In the genomic region with DNA sequence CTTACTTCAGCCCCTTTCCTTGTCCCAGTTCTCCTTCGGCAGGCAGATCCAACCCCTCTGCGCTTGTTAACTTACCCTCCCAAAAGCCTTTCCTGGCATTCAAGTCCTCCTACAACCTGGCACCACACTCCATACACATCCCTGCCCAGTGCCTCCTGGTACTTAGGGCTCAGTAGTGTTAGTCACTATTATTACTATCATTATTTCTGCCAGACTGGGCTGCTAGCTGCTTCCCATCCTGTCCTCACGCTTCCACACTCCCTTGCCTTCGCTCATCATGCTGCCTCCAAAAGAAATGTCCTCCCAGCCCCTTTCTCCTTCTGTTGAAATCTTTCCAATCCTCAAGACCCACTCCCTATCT, we compare ENCODE assay signal across 9 cellular contexts. TPM values are rescaled to one million over a fixed set of nuclear protein-coding genes. Genes with fewer than 3 reads are reported as not detected.
DNase-seq lines count a peak whose midpoint lies in the region; ATAC-seq, FAIRE-seq and TF ChIP-seq lines count a peak whose summit lies in the region.
"Had no signal": no experiment of that assay in that cellular context is flagged by ENCODE, and none has a peak within 500 bp of the region (broad histone marks: within the 10 kb centered on the region; RNA-seq: fewer than 3 reads in every experiment).

No MANE protein-coding gene starts in this region.

- H3K18ac ChIP-seq in mesendoderm (ENCODE audit: low read length) = peak overlapping the region; percentile 90

- H3K4me3 Mint-ChIP-seq in activated CD8-positive, alpha-beta memory T cell treated with anti-CD3 and anti-CD28 coated beads, Interleukin-2, amount 10 ng/mL, durations not matched to agents 7 days and 5 days = peak overlapping the region; percentile 14
- H3K4me3 Mint-ChIP-seq in brain (peak overlapping the region; percentile 92 to 99 (median 96)), type B pancreatic cell (peak overlapping the region; percentile 98)

- H3K4me3 ChIP-seq in mesendoderm (ENCODE audit: low read length) = no peak overlapping the region

- no peaks in the 10 kb centered on the region for H3K36me3 ChIP-seq in mesendoderm (ENCODE audit: control insufficient read depth, insufficient read depth, low read length)

- H2BK5ac ChIP-seq in mesendoderm (ENCODE audit: low read length) = peak overlapping the region; percentile 91

- H2BK120ac ChIP-seq in mesendoderm (ENCODE audit: low read depth, low read length) = peak overlapping the region; percentile 28

- no peak for ATAC-seq in activated CD8-positive, alpha-beta memory T cell treated with anti-CD3 and anti-CD28 coated beads, Interleukin-2, amount 10 ng/mL, durations not matched to agents 7 days and 5 days

- TF ChIP-seq POLR2A in GM12892 (IDR thresholded peaks at IDR 0.05; ENCODE audit: low read depth, low read length) = no peak

- no peak overlapping the region for H4K8ac ChIP-seq in mesendoderm (ENCODE audit: low read depth, low read length)

- no peaks in the 10 kb centered on the region for H3K9me3 Mint-ChIP-seq in activated CD8-positive, alpha-beta memory T cell treated with anti-CD3 and anti-CD28 coated beads, Interleukin-2, amount 10 ng/mL, durations not matched to agents 7 days and 5 days (ENCODE audit: low read depth)
- H3K9me3 Mint-ChIP-seq in brain (no peaks in the 10 kb centered on the region), type B pancreatic cell (no peaks in the 10 kb centered on the region)

- no peak overlapping the region for H3K23ac ChIP-seq in mesendoderm (ENCODE audit: low read length)

- peak overlapping the region; percentile 95 for H3K9ac ChIP-seq in mesendoderm (ENCODE audit: low read length)

- CTCF ChIA-PET in activated CD8-positive, alpha-beta memory T cell treated with anti-CD3 and anti-CD28 coated beads, Interleukin-2, amount 10 ng/mL, durations not matched to agents 7 days and 5 days (lab: Charles Lee) = interaction anchor here (1.0 to 27.3 kb wide), 5 partner anchors 12 to 78 kb away, joined by 3 to 775 read pairs (median 9); no protein-coding TSS in a partner anchor

- FAIRE-seq in GM12892 (lab: Jason Lieb, UNC) = no peak
- FAIRE-seq: bronchial epithelial cell had no signal

- no peaks in the 10 kb centered on the region for H3K27me3 Mint-ChIP-seq in activated CD8-positive, alpha-beta memory T cell treated with anti-CD3 and anti-CD28 coated beads, Interleukin-2, amount 10 ng/mL, durations not matched to agents 7 days and 5 days
- H3K27me3 Mint-ChIP-seq in brain (peaks cover 3% of the 10 kb centered on the region), type B pancreatic cell (no peaks in the 10 kb centered on the region)

- H4K5ac ChIP-seq in mesendoderm (ENCODE audit: low read length) = no peak overlapping the region

- no CpG with 5 or more reads among the region's 4 CpGs for WGBS in mesendoderm (ENCODE audit: extremely low coverage, insufficient coverage, low lambda C conversion rate)

- no peak for TF ChIP-seq CTCF in brain (conservative IDR thresholded peaks at IDR 0.05)
- TF ChIP-seq CTCF in type B pancreatic cell (conservative IDR thresholded peaks at IDR 0.05) = no peak

- peak overlapping the region; percentile 77 for H2AK5ac ChIP-seq in mesendoderm (ENCODE audit: low read length)

- no peaks in the 10 kb centered on the region for H3K27me3 ChIP-seq in mesendoderm (ENCODE audit: insufficient read depth, low read length, poor library complexity)

- peak overlapping the region; percentile 41 for H3K27ac Mint-ChIP-seq in activated CD8-positive, alpha-beta memory T cell treated with anti-CD3 and anti-CD28 coated beads, Interleukin-2, amount 10 ng/mL, durations not matched to agents 7 days and 5 days
- H3K27ac Mint-ChIP-seq in brain (peak overlapping the region; percentile 98 to 100 (median 99)), type B pancreatic cell (peak overlapping the region; percentile 97)

- no peak for DNase-seq in activated CD8-positive, alpha-beta memory T cell treated with anti-CD3 and anti-CD28 coated beads, Interleukin-2, amount 10 ng/mL, durations not matched to agents 7 days and 5 days
- DNase-seq in activated CD8-positive, alpha-beta memory T cell treated with anti-CD3 and anti-CD28 coated beads, Interleukin-2, amount 50 U/mL, for 48 hours = no peak
- DNase-seq in mesendoderm (no peak), type B pancreatic cell (ENCODE audit: extremely low spot score, unreplicated experiment) (no peak), AG08396 (ENCODE audit: low spot score) (no peak), GM12892 (ENCODE audit: insufficient read length) (no peak), retina (no peak)

- H3K27ac ChIP-seq in mesendoderm (ENCODE audit: low read depth, low read length) = peak overlapping the region; percentile 98

- peaks cover 10% of the 10 kb centered on the region for H3K79me1 ChIP-seq in mesendoderm (ENCODE audit: low read length)

- H3K4me1 ChIP-seq in mesendoderm (ENCODE audit: control insufficient read depth, low read depth, low read length) = peaks cover 33% of the 10 kb centered on the region

- H3K36me3 Mint-ChIP-seq in activated CD8-positive, alpha-beta memory T cell treated with anti-CD3 and anti-CD28 coated beads, Interleukin-2, amount 10 ng/mL, durations not matched to agents 7 days and 5 days = peaks cover 21% of the 10 kb centered on the region
- H3K36me3 Mint-ChIP-seq in brain (no peaks in the 10 kb centered on the region), type B pancreatic cell (no peaks in the 10 kb centered on the region)

- peaks cover 60% of the 10 kb centered on the region for H3K4me1 Mint-ChIP-seq in activated CD8-positive, alpha-beta memory T cell treated with anti-CD3 and anti-CD28 coated beads, Interleukin-2, amount 10 ng/mL, durations not matched to agents 7 days and 5 days
- H3K4me1 Mint-ChIP-seq in brain (peaks cover 55% of the 10 kb centered on the region), type B pancreatic cell (ENCODE audit: unreplicated experiment) (peaks cover 59% of the 10 kb centered on the region)

- H3K56ac ChIP-seq in mesendoderm (ENCODE audit: low read length) = peak overlapping the region; percentile 99

- H3K79me2 ChIP-seq in mesendoderm (ENCODE audit: control insufficient read depth, insufficient read depth, low read length) = peaks cover 33% of the 10 kb centered on the region

- peak overlapping the region; percentile 93 for H3K4ac ChIP-seq in mesendoderm (ENCODE audit: low read depth, low read length)

- no peak overlapping the region for H2BK15ac ChIP-seq in mesendoderm (replicated peaks; ENCODE audit: low read depth)

- H3K4me2 ChIP-seq in mesendoderm (ENCODE audit: low read length) = no peak overlapping the region

RNA-seq across cellular contexts. Expression of gene HDAC7, which starts 1.6 kb away (rescaled TPM):
- 100 to 1,000 TPM; 226 to 284 TPM for total RNA-seq in activated CD8-positive, alpha-beta memory T cell treated with anti-CD3 and anti-CD28 coated beads, Interleukin-2, amount 10 ng/mL, durations not matched to agents 7 days and 5 days
- 8.2 TPM for polyA plus RNA-seq in brain (ENCODE audit: insufficient read depth, low read depth, low replicate concordance)
- 50.1 TPM for polyA plus RNA-seq in mesendoderm (2013, experiment 1 of 2)
- 51.3 TPM for polyA plus RNA-seq in mesendoderm (2013, experiment 2 of 2)
- total RNA-seq in type B pancreatic cell (ENCODE audit: low replicate concordance) = 71.5 and 76.1 TPM in 2 replicates
- 29.1 TPM for polyA plus RNA-seq in GM12892 (2012; ENCODE audit: missing spikeins)

RNA-seq across cellular contexts. Expression of gene SLC48A1, which starts 48.3 kb away (rescaled TPM):
- total RNA-seq in activated CD8-positive, alpha-beta memory T cell treated with anti-CD3 and anti-CD28 coated beads, Interleukin-2, amount 10 ng/mL, durations not matched to agents 7 days and 5 days = 10 to 100 TPM; 13.9 to 18.5 TPM
- 77.4 TPM for polyA plus RNA-seq in brain (ENCODE audit: insufficient read depth, low read depth, low replicate concordance)
- 9.6 TPM for polyA plus RNA-seq in mesendoderm (2013, experiment 1 of 2)
- polyA plus RNA-seq in mesendoderm (2013, experiment 2 of 2) = 9.2 TPM
- total RNA-seq in type B pancreatic cell (ENCODE audit: low replicate concordance) = 19.7 and 37.4 TPM in 2 replicates
- 2.1 TPM for polyA plus RNA-seq in GM12892 (2012; ENCODE audit: missing spikeins)

Comparison
In these comparisons a context has a peak if more than half of its experiments do, and no peak if none do; other contexts are left out.
1. H3K27ac Mint-ChIP-seq: peak in every context shown above with its lines; median percentile 99 in brain; 97 in type B pancreatic cell; 41 in activated CD8-positive, alpha-beta memory T cell treated with anti-CD3 and anti-CD28 coated beads, Interleukin-2, amount 10 ng/mL, durations not matched to agents 7 days and 5 days.
2. H3K4me3 Mint-ChIP-seq: peak in every context shown above with its lines; median percentile 98 in type B pancreatic cell; 96 in brain; 14 in activated CD8-positive, alpha-beta memory T cell treated with anti-CD3 and anti-CD28 coated beads, Interleukin-2, amount 10 ng/mL, durations not matched to agents 7 days and 5 days.